ENCODE assay signal across 1 cellular context in the genomic region with DNA sequence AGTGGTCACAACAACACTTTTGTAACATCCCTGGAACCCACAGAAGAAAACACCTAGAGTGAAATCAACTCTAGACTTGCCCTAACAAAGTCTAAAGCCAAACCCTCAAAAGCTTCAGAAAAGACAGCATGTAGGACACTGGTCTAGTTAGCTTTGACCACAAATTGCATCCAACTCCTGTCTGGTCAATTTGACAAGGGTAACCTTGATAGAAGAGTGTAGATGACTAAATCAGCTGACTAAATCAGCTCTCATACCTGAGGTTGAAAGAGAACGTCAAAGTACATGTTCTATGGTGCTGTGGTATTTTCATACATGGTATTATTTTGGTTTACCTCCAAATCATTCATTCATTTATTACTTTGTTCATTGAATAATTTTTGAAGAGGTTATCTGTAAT.
TF ChIP-seq lines count a peak whose summit lies in the region.

No MANE protein-coding gene starts in this region.

TF ChIP-seq in HCT116, 20 proteins besides CTCF, POLR2A, EP300 and RAD21 (continued from another document):
- TF ChIP-seq, protein P1, sequence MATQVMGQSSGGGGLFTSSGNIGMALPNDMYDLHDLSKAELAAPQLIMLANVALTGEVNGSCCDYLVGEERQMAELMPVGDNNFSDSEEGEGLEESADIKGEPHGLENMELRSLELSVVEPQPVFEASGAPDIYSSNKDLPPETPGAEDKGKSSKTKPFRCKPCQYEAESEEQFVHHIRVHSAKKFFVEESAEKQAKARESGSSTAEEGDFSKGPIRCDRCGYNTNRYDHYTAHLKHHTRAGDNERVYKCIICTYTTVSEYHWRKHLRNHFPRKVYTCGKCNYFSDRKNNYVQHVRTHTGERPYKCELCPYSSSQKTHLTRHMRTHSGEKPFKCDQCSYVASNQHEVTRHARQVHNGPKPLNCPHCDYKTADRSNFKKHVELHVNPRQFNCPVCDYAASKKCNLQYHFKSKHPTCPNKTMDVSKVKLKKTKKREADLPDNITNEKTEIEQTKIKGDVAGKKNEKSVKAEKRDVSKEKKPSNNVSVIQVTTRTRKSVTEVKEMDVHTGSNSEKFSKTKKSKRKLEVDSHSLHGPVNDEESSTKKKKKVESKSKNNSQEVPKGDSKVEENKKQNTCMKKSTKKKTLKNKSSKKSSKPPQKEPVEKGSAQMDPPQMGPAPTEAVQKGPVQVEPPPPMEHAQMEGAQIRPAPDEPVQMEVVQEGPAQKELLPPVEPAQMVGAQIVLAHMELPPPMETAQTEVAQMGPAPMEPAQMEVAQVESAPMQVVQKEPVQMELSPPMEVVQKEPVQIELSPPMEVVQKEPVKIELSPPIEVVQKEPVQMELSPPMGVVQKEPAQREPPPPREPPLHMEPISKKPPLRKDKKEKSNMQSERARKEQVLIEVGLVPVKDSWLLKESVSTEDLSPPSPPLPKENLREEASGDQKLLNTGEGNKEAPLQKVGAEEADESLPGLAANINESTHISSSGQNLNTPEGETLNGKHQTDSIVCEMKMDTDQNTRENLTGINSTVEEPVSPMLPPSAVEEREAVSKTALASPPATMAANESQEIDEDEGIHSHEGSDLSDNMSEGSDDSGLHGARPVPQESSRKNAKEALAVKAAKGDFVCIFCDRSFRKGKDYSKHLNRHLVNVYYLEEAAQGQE (IDR thresholded peaks at IDR 0.05; ENCODE audit: low read depth) = no peak
- TF ChIP-seq ZNF274 (IDR thresholded peaks at IDR 0.05; ENCODE audit: low read depth, low read length) (no peak), JUND (IDR thresholded peaks at IDR 0.05) (no peak), FOSL1 (IDR thresholded peaks at IDR 0.05; ENCODE audit: low read depth) (no peak), MAX (IDR thresholded peaks at IDR 0.05) (no peak), EZH2 (IDR thresholded peaks at IDR 0.05) (no peak), SIN3A (IDR thresholded peaks at IDR 0.05; ENCODE audit: low read depth) (no peak), YY1 (IDR thresholded peaks at IDR 0.05; ENCODE audit: extremely low read depth, insufficient replicate concordance, low read depth, low read length) (no peak), SRF (IDR thresholded peaks at IDR 0.05; ENCODE audit: low read depth) (no peak), ZFX (IDR thresholded peaks at IDR 0.05) (no peak), TCF7L2 (IDR thresholded peaks at IDR 0.05; ENCODE audit: borderline replicate concordance, extremely low read depth, insufficient read depth, insufficient read length) (no peak)
- TF ChIP-seq, protein P2, sequence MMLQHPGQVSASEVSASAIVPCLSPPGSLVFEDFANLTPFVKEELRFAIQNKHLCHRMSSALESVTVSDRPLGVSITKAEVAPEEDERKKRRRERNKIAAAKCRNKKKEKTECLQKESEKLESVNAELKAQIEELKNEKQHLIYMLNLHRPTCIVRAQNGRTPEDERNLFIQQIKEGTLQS (IDR thresholded peaks at IDR 0.05) = no peak
